8 cellular contexts compared by ENCODE assay signal in genomic region chr21:41460578-41461527, GRCh38. TPM values are rescaled to one million over a fixed set of nuclear protein-coding genes. Genes with fewer than 3 reads are reported as not detected.
DNase-seq lines count a peak whose midpoint lies in the region; ATAC-seq, FAIRE-seq and TF ChIP-seq lines count a peak whose summit lies in the region.
"Had no signal": no experiment of that assay in that cellular context is flagged by ENCODE, and none has a peak within 500 bp of the region (broad histone marks: within the 10 kb centered on the region; RNA-seq: fewer than 3 reads in every experiment).

No MANE protein-coding gene starts in this region.

- FAIRE-seq in GM12891 (lab: Jason Lieb, UNC) = peak; percentile 91
- FAIRE-seq: islet of Langerhans had no signal

- no peaks in the 10 kb centered on the region for H3K9me3 ChIP-seq in RWPE2 (ENCODE audit: severe bottlenecking)
- no peaks in the 10 kb centered on the region for H3K9me3 ChIP-seq in uterus

- H3K36me3 Mint-ChIP-seq in activated naive CD4-positive, alpha-beta T cell treated with anti-CD3 and anti-CD28 coated beads for 36 hours (ENCODE audit: low read depth) = peaks cover 6% of the 10 kb centered on the region
- H3K36me3 Mint-ChIP-seq in progenitor cell of endocrine pancreas (ENCODE audit: insufficient read depth) = peaks cover 32% of the 10 kb centered on the region

- H3K4me1 ChIP-seq in RWPE2 (ENCODE audit: insufficient read depth, poor library complexity, severe bottlenecking) (no peaks in the 10 kb centered on the region), uterus (no peaks in the 10 kb centered on the region)

- no peaks in the 10 kb centered on the region for H3K27me3 Mint-ChIP-seq in activated naive CD4-positive, alpha-beta T cell treated with anti-CD3 and anti-CD28 coated beads for 36 hours (ENCODE audit: low read depth)
- peaks cover 8% of the 10 kb centered on the region for H3K27me3 Mint-ChIP-seq in progenitor cell of endocrine pancreas

- CTCF ChIA-PET in activated naive CD4-positive, alpha-beta T cell treated with anti-CD3 and anti-CD28 coated beads for 36 hours (lab: Charles Lee) = interaction anchor here (0.6 to 3.0 kb wide), 4 partner anchors 9 to 180 kb away, joined by 3 to 52 read pairs (median 4); no protein-coding TSS in a partner anchor

- no peaks in the 10 kb centered on the region for H3K36me3 ChIP-seq in RWPE2 (ENCODE audit: low read depth)
- H3K36me3 ChIP-seq in uterus = no peaks in the 10 kb centered on the region

- no peak overlapping the region for H3K4me3 Mint-ChIP-seq in activated naive CD4-positive, alpha-beta T cell treated with anti-CD3 and anti-CD28 coated beads for 36 hours
- no peak overlapping the region for H3K4me3 Mint-ChIP-seq in progenitor cell of endocrine pancreas (ENCODE audit: low read depth)

- peak; percentile 62 for DNase-seq in GM12891 (ENCODE audit: insufficient read length, low spot score)
- no peak for DNase-seq in RWPE2 (ENCODE audit: low spot score)
- DNase-seq in activated naive CD4-positive, alpha-beta T cell treated with anti-CD3 and anti-CD28 coated beads for 36 hours = peak; percentile 71
- peak; percentile 67 for DNase-seq in glomerular visceral epithelial cell (ENCODE audit: extremely low spot score)
- peak; percentile 52 for DNase-seq in progenitor cell of endocrine pancreas (ENCODE audit: low spot score, unreplicated experiment)
- peak; percentile 65 for DNase-seq in uterus

- no peak; the same call in 1 of the 2 replicates for TF ChIP-seq POLR2A in GM12891 (IDR thresholded peaks at IDR 0.05; ENCODE audit: low read depth, low read length)
- TF ChIP-seq POLR2A in uterus (IDR thresholded peaks at IDR 0.05) = no peak

- TF ChIP-seq CTCF in RWPE2 (IDR thresholded peaks at IDR 0.05; ENCODE audit: poor library complexity, severe bottlenecking) (peak; percentile 79), progenitor cell of endocrine pancreas (IDR thresholded peaks at IDR 0.05; ENCODE audit: unreplicated experiment) (peak; percentile 81), uterus (IDR thresholded peaks at IDR 0.05) (peak; percentile 71 to 81 (median 74))

- ATAC-seq in HG03378 (IDR thresholded peaks at IDR 0.05; ENCODE audit: unreplicated experiment) (peak; percentile 58), RWPE2 (ENCODE audit: low read depth) (peak; percentile 90)

- H3K27me3 ChIP-seq in RWPE2 (ENCODE audit: insufficient read depth, poor library complexity, severe bottlenecking) = no peaks in the 10 kb centered on the region
- H3K27me3 ChIP-seq in uterus = no peaks in the 10 kb centered on the region

- H3K4me3 ChIP-seq in RWPE2 (ENCODE audit: severe bottlenecking) = no peak overlapping the region
- no peak overlapping the region for H3K4me3 ChIP-seq in uterus

- peaks cover 2% of the 10 kb centered on the region for H3K9me3 Mint-ChIP-seq in activated naive CD4-positive, alpha-beta T cell treated with anti-CD3 and anti-CD28 coated beads for 36 hours
- H3K9me3 Mint-ChIP-seq in progenitor cell of endocrine pancreas (ENCODE audit: low read depth) = peaks cover 14% of the 10 kb centered on the region

- no peak overlapping the region for H3K27ac Mint-ChIP-seq in activated naive CD4-positive, alpha-beta T cell treated with anti-CD3 and anti-CD28 coated beads for 36 hours
- H3K27ac Mint-ChIP-seq in progenitor cell of endocrine pancreas = no peak overlapping the region

- no peak overlapping the region for H3K27ac ChIP-seq in RWPE2 (ENCODE audit: poor library complexity, severe bottlenecking)
- no peak overlapping the region for H3K27ac ChIP-seq in uterus

- intact Hi-C loops in activated naive CD4-positive, alpha-beta T cell treated with anti-CD3 and anti-CD28 coated beads for 36 hours (cut with micrococcal nuclease) = loop anchor here (1.0 to 2.0 kb wide), 3 partner anchors 92 to 338 kb away; no protein-coding TSS in a partner anchor
- intact Hi-C loops in uterus (cut with DNase I; ENCODE audit: low total_unique reads) = loop anchor here (10.0 kb wide), 1 partner anchor 176 kb away; no protein-coding TSS in a partner anchor

- H3K4me1 Mint-ChIP-seq in activated naive CD4-positive, alpha-beta T cell treated with anti-CD3 and anti-CD28 coated beads for 36 hours (ENCODE audit: low read depth) = no peaks in the 10 kb centered on the region
- peaks cover 3% of the 10 kb centered on the region for H3K4me1 Mint-ChIP-seq in progenitor cell of endocrine pancreas (ENCODE audit: low read depth)

TF ChIP-seq in GM12891, 5 proteins besides CTCF, POLR2A, EP300 and RAD21:
- TF ChIP-seq PAX5 (IDR thresholded peaks at IDR 0.05; ENCODE audit: insufficient read depth, low read length, severe bottlenecking) (no peak), POU2F2 (IDR thresholded peaks at IDR 0.05; ENCODE audit: low read depth, low read length) (peak; percentile 51)
TF ChIP-seq in GM12891: peak in this region for 1.

RNA-seq across cellular contexts. Expression of gene MX1, which starts 34.8 kb away (rescaled TPM):
- polyA plus RNA-seq in GM12891 (2012; ENCODE audit: low read depth, missing spikeins) = 263 TPM
- total RNA-seq in activated naive CD4-positive, alpha-beta T cell treated with anti-CD3 and anti-CD28 coated beads for 36 hours = 100 to 1,000 TPM; 138 to 145 TPM
- 2.1 and 2.6 TPM in 2 replicates for total RNA-seq in progenitor cell of endocrine pancreas
- 10 to 100 TPM; 23.5 to 96.3 (median 33.4) TPM for total RNA-seq in uterus

RNA-seq across cellular contexts. Expression of gene TMPRSS2, which starts 47.1 kb away (rescaled TPM):
- 0.04 TPM for polyA plus RNA-seq in GM12891 (2012; ENCODE audit: low read depth, missing spikeins)
- not detected for total RNA-seq in activated naive CD4-positive, alpha-beta T cell treated with anti-CD3 and anti-CD28 coated beads for 36 hours
- 23.7 and 29.4 TPM in 2 replicates for total RNA-seq in progenitor cell of endocrine pancreas
- total RNA-seq in uterus = 1 to 10 TPM in 1 of 4 donors, under 1 TPM in 1, not detected in 2; 0.26 to 1.5 TPM

Comparison
In these comparisons a context has a peak if more than half of its experiments do, and no peak if none do; other contexts are left out.
1. RNA of gene TMPRSS2, which starts 47.1 kb away (total RNA-seq): 23.7 to 29.4 TPM in progenitor cell of endocrine pancreas; 0.26 to 1.5 TPM in uterus and not detected in activated naive CD4-positive, alpha-beta T cell treated with anti-CD3 and anti-CD28 coated beads for 36 hours; every median in the first group is over 10 times any median in the second.
2. Peak in every context shown above with its lines, with median percentiles within 50 percentile points of each other: CTCF ChIP-seq.